Comparison of ENCODE assay signal across 28 cellular contexts in the genomic region with DNA sequence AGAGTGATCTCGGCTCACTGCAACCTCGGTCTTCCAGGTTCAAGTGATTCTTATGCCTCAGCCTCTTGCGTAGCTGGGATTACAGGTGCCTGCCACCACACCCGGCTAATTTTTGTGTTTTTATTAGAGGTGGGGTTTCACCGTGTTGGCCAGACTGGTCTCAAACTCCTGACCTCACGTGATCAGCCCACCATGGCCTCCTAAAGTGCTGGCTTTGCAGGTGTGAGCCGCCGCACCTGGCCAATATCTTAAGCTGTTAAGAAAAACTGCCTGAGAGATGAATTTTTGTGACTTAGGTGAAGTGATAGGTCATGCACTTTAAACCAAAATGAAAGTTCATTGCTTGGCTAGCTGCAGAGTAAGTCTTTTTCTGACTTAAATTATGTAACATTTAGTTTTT. TPM values are rescaled to one million over a fixed set of nuclear protein-coding genes. Genes with fewer than 3 reads are reported as not detected.
"Had no signal": no experiment of that assay in that cellular context is flagged by ENCODE, and none has a peak within 500 bp of the region (broad histone marks: within the 10 kb centered on the region; RNA-seq: fewer than 3 reads in every experiment).

No MANE protein-coding gene starts in this region.

- ATAC-seq: heart right ventricle; natural killer cell treated with Interleukin-12 subunit alpha and Interleukin-12 subunit beta and Interleukin-15 and Interleukin-18, amount 100 ng/mL, for 72 hours; pancreas; stimulated activated effector memory CD8-positive, alpha-beta T cell treated with anti-CD3 and anti-CD28 coated beads, Interleukin-12 subunit alpha, Interleukin-12 subunit beta, amount 100 ng/mL, for 72 hours; stimulated activated naive CD8-positive, alpha-beta T cell treated with anti-CD3 and anti-CD28 coated beads, Interleukin-15, Interleukin-2, amounts not matched to agents 100 U/mL and 50 U/mL, for 24 hours; upper lobe of right lung had no signal

- H3K4me3 Mint-ChIP-seq: endodermal cell; natural killer cell treated with Interleukin-12 subunit alpha and Interleukin-12 subunit beta and Interleukin-15 and Interleukin-18, amount 100 ng/mL, for 72 hours; neural progenitor cell; stimulated activated effector memory CD8-positive, alpha-beta T cell treated with anti-CD3 and anti-CD28 coated beads, Interleukin-12 subunit alpha, Interleukin-12 subunit beta, amount 100 ng/mL, for 72 hours had no signal

- H3K36me3 Mint-ChIP-seq: natural killer cell treated with Interleukin-12 subunit alpha and Interleukin-12 subunit beta and Interleukin-15 and Interleukin-18, amount 100 ng/mL, for 72 hours had no signal

- H3K27me3 ChIP-seq: heart right ventricle, neural progenitor cell, pancreas, right lobe of liver, suprapubic skin, tibial artery, upper lobe of right lung, vagina had no signal

- DNase-seq: effector CD4-positive, alpha-beta T cell; endodermal cell; erythroblast; foreskin melanocyte; heart right ventricle; islet precursor cell; left ventricle myocardium inferior; mesenchymal stem cell; midbrain; nucleus accumbens; pancreas; right lobe of liver; stimulated activated CD4-positive, alpha-beta T cell treated with anti-CD3 and anti-CD28 coated beads, Interleukin-4, amount 100 ng/mL, for 1 hour; stimulated activated CD8-positive, alpha-beta memory T cell treated with anti-CD3 and anti-CD28 coated beads, Interleukin-4, amount 100 ng/mL, for 48 hours; stimulated activated naive CD8-positive, alpha-beta T cell treated with anti-CD3 and anti-CD28 coated beads, Interleukin-15, Interleukin-2, amounts not matched to agents 100 U/mL and 50 U/mL, for 24 hours; tibial artery; upper lobe of right lung had no signal

- H3K27me3 Mint-ChIP-seq: natural killer cell treated with Interleukin-12 subunit alpha and Interleukin-12 subunit beta and Interleukin-15 and Interleukin-18, amount 100 ng/mL, for 72 hours had no signal

- H3K4me3 ChIP-seq: coronary artery, heart right ventricle, left ventricle myocardium inferior, lung, neural progenitor cell, pancreas, prostate gland, right lobe of liver, suprapubic skin, tibial artery, upper lobe of right lung, vagina had no signal

- H3K36me3 ChIP-seq: heart right ventricle, left ventricle myocardium inferior, pancreas, prostate gland, right lobe of liver, suprapubic skin, tibial artery, upper lobe of right lung, vagina had no signal

- H3K9ac ChIP-seq: neural progenitor cell had no signal

- H3K4me1 Mint-ChIP-seq: endodermal cell, neural progenitor cell had no signal

- H3K4me2 ChIP-seq: neural progenitor cell had no signal

- FAIRE-seq: endothelial cell of umbilical vein had no signal

- H3K4me1 ChIP-seq: prostate gland, suprapubic skin had no signal

- H3K9me3 Mint-ChIP-seq: natural killer cell treated with Interleukin-12 subunit alpha and Interleukin-12 subunit beta and Interleukin-15 and Interleukin-18, amount 100 ng/mL, for 72 hours; stimulated activated effector memory CD8-positive, alpha-beta T cell treated with anti-CD3 and anti-CD28 coated beads, Interleukin-12 subunit alpha, Interleukin-12 subunit beta, amount 100 ng/mL, for 72 hours had no signal

- H3K9me3 ChIP-seq: heart right ventricle, left ventricle myocardium inferior, pancreas, prostate gland, right lobe of liver, suprapubic skin, tibial artery, upper lobe of right lung, vagina had no signal

- H3K27ac Mint-ChIP-seq: endodermal cell; natural killer cell treated with Interleukin-12 subunit alpha and Interleukin-12 subunit beta and Interleukin-15 and Interleukin-18, amount 100 ng/mL, for 72 hours; neural progenitor cell; stimulated activated effector memory CD8-positive, alpha-beta T cell treated with anti-CD3 and anti-CD28 coated beads, Interleukin-12 subunit alpha, Interleukin-12 subunit beta, amount 100 ng/mL, for 72 hours had no signal

- H2AFZ ChIP-seq: neural progenitor cell had no signal

- H3K27ac ChIP-seq: coronary artery, heart right ventricle, left ventricle myocardium inferior, neural progenitor cell, pancreas, prostate gland, suprapubic skin, tibial artery, upper lobe of right lung, vagina had no signal

RNA-seq across cellular contexts. Expression of gene DUSP21, which starts 35.0 kb away (rescaled TPM):
- total RNA-seq: dermis microvascular lymphatic vessel endothelial cell; endodermal cell; endothelial cell of umbilical vein; heart right ventricle; left ventricle myocardium inferior; lung; natural killer cell treated with Interleukin-12 subunit alpha and Interleukin-12 subunit beta and Interleukin-15 and Interleukin-18, amount 100 ng/mL, for 72 hours; pancreas; renal cortical epithelial cell; right lobe of liver; suprapubic skin; upper lobe of right lung; vagina had no signal
